In the genomic region with DNA sequence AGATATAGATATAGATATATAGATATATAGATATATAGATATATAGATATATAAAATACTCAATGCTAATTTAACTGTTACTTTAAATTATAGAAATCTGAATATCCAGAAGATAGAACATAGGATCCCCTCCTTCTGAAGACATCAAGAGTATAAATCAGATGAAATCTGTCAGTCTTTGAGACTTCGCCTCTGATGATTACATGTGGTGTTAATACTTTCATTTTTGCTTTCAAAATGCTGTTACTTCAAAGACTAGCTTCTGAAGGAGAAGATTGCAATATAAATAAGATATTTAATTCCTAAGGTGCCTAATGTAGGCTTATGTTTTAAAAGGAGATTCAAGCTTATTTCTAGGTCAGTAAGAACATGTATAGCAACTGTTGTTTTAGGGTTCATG, we compare ENCODE assay signal across 16 cellular contexts.
DNase-seq lines count a peak whose midpoint lies in the region; ATAC-seq and TF ChIP-seq lines count a peak whose summit lies in the region.
"Had no signal": no experiment of that assay in that cellular context is flagged by ENCODE, and none has a peak within 500 bp of the region (broad histone marks: within the 10 kb centered on the region; RNA-seq: fewer than 3 reads in every experiment).

No MANE protein-coding gene starts in this region.

- no peaks in the 10 kb centered on the region for H3K27me3 ChIP-seq in MM.1S (replicated peaks; ENCODE audit: insufficient read depth, low read length)

- no peaks in the 10 kb centered on the region for H3K4me1 Mint-ChIP-seq in activated CD4-positive, alpha-beta T cell treated with anti-CD3 and anti-CD28 coated beads, Interleukin-2, amount 10 ng/mL, durations not matched to agents 24 days and 14 days
- H3K4me1 Mint-ChIP-seq: CD4-positive, CD25-positive, alpha-beta regulatory T cell had no signal

- intact Hi-C loops in activated CD4-positive, alpha-beta T cell treated with anti-CD3 and anti-CD28 coated beads, Interleukin-2, amount 10 ng/mL, durations not matched to agents 24 days and 14 days (cut with micrococcal nuclease): no loop called here

- H3K36me3 Mint-ChIP-seq in activated CD4-positive, alpha-beta T cell treated with anti-CD3 and anti-CD28 coated beads, Interleukin-2, amount 10 ng/mL, durations not matched to agents 24 days and 14 days (ENCODE audit: low read depth): no peaks in the 10 kb centered on the region
- H3K36me3 Mint-ChIP-seq: CD4-positive, CD25-positive, alpha-beta regulatory T cell; CD8-positive, alpha-beta T cell had no signal

- peak; percentile 34 for ATAC-seq in GM18858 (IDR thresholded peaks at IDR 0.05; ENCODE audit: unreplicated experiment)
- peak; percentile 52 for ATAC-seq in GM19035 (IDR thresholded peaks at IDR 0.05; ENCODE audit: unreplicated experiment)
- no peak for ATAC-seq in HG03565 (IDR thresholded peaks at IDR 0.05; ENCODE audit: unreplicated experiment)
- no peak for ATAC-seq in HG03196 (IDR thresholded peaks at IDR 0.05; ENCODE audit: unreplicated experiment)
- ATAC-seq: CD8-positive, alpha-beta T cell; GM23338; HCT116 had no signal

- peak overlapping the region; percentile 8; the same call in 1 of the 2 replicates for H3K4me2 ChIP-seq in MM.1S (ENCODE audit: low read depth, low read length)
- H3K4me2 ChIP-seq: GM23338 had no signal

- no peak for TF ChIP-seq CTCF in MM.1S (IDR thresholded peaks at IDR 0.05; ENCODE audit: low read length)

- no peaks in the 10 kb centered on the region for H3K9me3 Mint-ChIP-seq in activated CD4-positive, alpha-beta T cell treated with anti-CD3 and anti-CD28 coated beads, Interleukin-2, amount 10 ng/mL, durations not matched to agents 24 days and 14 days
- H3K9me3 Mint-ChIP-seq: CD8-positive, alpha-beta T cell; GM23338; H9 had no signal

- H3K79me2 ChIP-seq in MM.1S (ENCODE audit: low read length): no peaks in the 10 kb centered on the region

- no peaks in the 10 kb centered on the region for H3K4me1 ChIP-seq in MM.1S (ENCODE audit: low read length)
- H3K4me1 ChIP-seq: Caco-2 had no signal

- H3F3A ChIP-seq in MM.1S (ENCODE audit: insufficient read depth, low read length): no peaks in the 10 kb centered on the region

- DNase-seq in MM.1S (peak; percentile 40), CD1c-positive myeloid dendritic cell (ENCODE audit: extremely low spot score) (no peak)
- DNase-seq in activated CD4-positive, alpha-beta T cell treated with anti-CD3 and anti-CD28 coated beads, Interleukin-2, amount 10 ng/mL, durations not matched to agents 24 days and 14 days: no peak
- DNase-seq: C1 segment of cervical spinal cord; Caco-2; CD4-positive, CD25-positive, alpha-beta regulatory T cell; CD8-positive, alpha-beta T cell; DMS153; DND-41; H9 had no signal

- H3K9me2 ChIP-seq in MM.1S (replicated peaks; ENCODE audit: insufficient read depth, low read length): no peaks in the 10 kb centered on the region

- H3K36me3 ChIP-seq in MM.1S (replicated peaks; ENCODE audit: insufficient read depth, low read length): no peaks in the 10 kb centered on the region

- H2AFZ ChIP-seq in MM.1S (ENCODE audit: low read length): peak overlapping the region; percentile 9; the same call in 1 of the 2 replicates
- H2AFZ ChIP-seq: GM23338 had no signal

- no peak overlapping the region for H3K4me3 ChIP-seq in MM.1S (ENCODE audit: low read length)
- H3K4me3 ChIP-seq: GM23338 had no signal

- H3K27me3 Mint-ChIP-seq in activated CD4-positive, alpha-beta T cell treated with anti-CD3 and anti-CD28 coated beads, Interleukin-2, amount 10 ng/mL, durations not matched to agents 24 days and 14 days: no peaks in the 10 kb centered on the region
- H3K27me3 Mint-ChIP-seq: CD4-positive, CD25-positive, alpha-beta regulatory T cell had no signal

- no peaks in the 10 kb centered on the region for H4K20me1 ChIP-seq in MM.1S (ENCODE audit: insufficient read depth, low read length)

- H3K9ac ChIP-seq in MM.1S (ENCODE audit: low read length): no peak overlapping the region

- no peaks in the 10 kb centered on the region for H3K9me3 ChIP-seq in MM.1S (replicated peaks; ENCODE audit: insufficient read depth, low read length)
- H3K9me3 ChIP-seq: Caco-2 had no signal

- H3K27ac ChIP-seq in MM.1S (ENCODE audit: low read length): no peak overlapping the region

- no peak overlapping the region for H3K4me3 Mint-ChIP-seq in activated CD4-positive, alpha-beta T cell treated with anti-CD3 and anti-CD28 coated beads, Interleukin-2, amount 10 ng/mL, durations not matched to agents 24 days and 14 days
- H3K4me3 Mint-ChIP-seq: CD4-positive, CD25-positive, alpha-beta regulatory T cell; CD8-positive, alpha-beta T cell; GM23338; H9 had no signal

- H3K27ac Mint-ChIP-seq in activated CD4-positive, alpha-beta T cell treated with anti-CD3 and anti-CD28 coated beads, Interleukin-2, amount 10 ng/mL, durations not matched to agents 24 days and 14 days: no peak overlapping the region
- H3K27ac Mint-ChIP-seq: CD4-positive, CD25-positive, alpha-beta regulatory T cell; CD8-positive, alpha-beta T cell; GM23338; H9 had no signal

Comparison
In these comparisons a context has a peak if more than half of its experiments do, and no peak if none do; other contexts are left out.
1. ATAC-seq: peak in GM18858 (single experiment) and GM19035 (single experiment); none in HG03565 (single experiment) and HG03196 (single experiment).